In the genomic region with DNA sequence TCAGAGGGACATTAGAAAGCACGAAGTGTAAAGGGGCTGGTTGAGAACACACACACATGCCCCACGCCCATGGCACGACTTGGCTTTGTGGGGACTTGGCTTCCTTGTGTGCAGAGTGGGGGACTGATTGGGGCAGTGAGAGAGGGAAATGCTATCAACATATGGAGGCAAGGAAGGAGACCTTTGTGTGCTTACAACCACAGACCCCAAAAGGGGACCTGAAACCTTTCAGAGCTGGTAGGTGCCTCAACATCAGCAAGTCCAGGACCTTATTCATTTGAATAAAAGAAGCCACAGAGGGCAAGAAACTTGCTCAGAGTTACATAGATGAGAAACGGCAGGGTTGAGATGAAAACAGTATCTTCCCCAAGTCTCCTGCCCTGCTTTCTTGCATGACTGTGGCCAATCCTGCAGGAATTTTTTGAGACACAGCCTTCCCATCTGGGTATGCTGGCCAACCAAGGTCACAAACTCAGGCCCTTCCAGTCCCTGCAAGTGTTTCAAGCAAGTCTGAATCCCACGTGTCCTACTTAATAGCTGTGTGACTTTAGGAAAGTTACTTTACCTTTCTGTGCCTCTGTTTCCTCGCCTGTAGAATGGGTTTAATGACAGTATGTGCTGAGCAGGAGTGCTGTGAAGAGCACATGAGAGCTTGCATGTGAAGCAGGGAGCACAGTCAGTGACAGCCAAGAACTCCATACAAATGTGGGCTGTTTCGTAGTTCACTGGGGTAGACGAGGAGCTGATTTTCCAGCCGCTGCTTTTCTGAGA, we compare ENCODE assay signal across 13 cellular contexts. TPM values are rescaled to one million over a fixed set of nuclear protein-coding genes. Genes with fewer than 3 reads are reported as not detected.
A peak's percentile ranks its signal among the peaks of the same experiment; 100 is the strongest.
DNase-seq lines count a peak whose midpoint lies in the region; ATAC-seq and TF ChIP-seq lines count a peak whose summit lies in the region.
"Had no signal": no experiment of that assay in that cellular context is flagged by ENCODE, and none has a peak within 500 bp of the region (broad histone marks: within the 10 kb centered on the region; RNA-seq: fewer than 3 reads in every experiment).

No MANE protein-coding gene starts in this region.

- H3K27me3 Mint-ChIP-seq in osteocyte (ENCODE audit: unreplicated experiment), result peaks cover 11% of the 10 kb centered on the region

- DNase-seq in osteocyte (ENCODE audit: extremely low spot score, unreplicated experiment), result peak; percentile 21
- DNase-seq in NCI-H2227 treated with DMSO at 0.1 percent for 48 hours (lab: John Stamatoyannopoulos, UW), result no peak
- no peak for DNase-seq in NCI-H345 treated with DMSO at 0.1 percent for 48 hours (lab: John Stamatoyannopoulos, UW; ENCODE audit: unreplicated experiment)
- no peak for DNase-seq in NCI-H226
- DNase-seq: DMS79 treated with DMSO at 0.1 percent for 48 hours; naive thymus-derived CD4-positive, alpha-beta T cell; NCI-H2081 had no signal

- ATAC-seq in GM19025 (IDR thresholded peaks at IDR 0.05; ENCODE audit: low read depth, unreplicated experiment), result peak; percentile 99
- ATAC-seq in GM21737 (IDR thresholded peaks at IDR 0.05; ENCODE audit: unreplicated experiment), result peak; percentile 91
- ATAC-seq in HG03196 (IDR thresholded peaks at IDR 0.05; ENCODE audit: unreplicated experiment), result peak; percentile 98
- ATAC-seq: activated CD8-positive, alpha-beta memory T cell treated with anti-CD3 and anti-CD28 coated beads, Interleukin-2, amount 10 ng/mL, durations not matched to agents 7 days and 5 days; naive thymus-derived CD4-positive, alpha-beta T cell; SK-N-SH treated with all-trans-retinoic acid at 6 μM for 48 hours had no signal

- H3K36me3 Mint-ChIP-seq in osteocyte (ENCODE audit: unreplicated experiment), result no peaks in the 10 kb centered on the region
- H3K36me3 Mint-ChIP-seq: activated CD8-positive, alpha-beta memory T cell treated with anti-CD3 and anti-CD28 coated beads, Interleukin-2, amount 10 ng/mL, durations not matched to agents 7 days and 5 days had no signal

- H3K9me3 Mint-ChIP-seq in osteocyte (ENCODE audit: unreplicated experiment), result peaks cover 5% of the 10 kb centered on the region

- no peak for TF ChIP-seq CTCF in osteocyte (IDR thresholded peaks at IDR 0.05)

- no peak overlapping the region for H3K27ac Mint-ChIP-seq in osteocyte (ENCODE audit: unreplicated experiment)
- H3K27ac Mint-ChIP-seq: activated CD8-positive, alpha-beta memory T cell treated with anti-CD3 and anti-CD28 coated beads, Interleukin-2, amount 10 ng/mL, durations not matched to agents 7 days and 5 days; naive thymus-derived CD4-positive, alpha-beta T cell had no signal

- no peak overlapping the region for H3K4me3 Mint-ChIP-seq in osteocyte (ENCODE audit: unreplicated experiment)
- H3K4me3 Mint-ChIP-seq: activated CD8-positive, alpha-beta memory T cell treated with anti-CD3 and anti-CD28 coated beads, Interleukin-2, amount 10 ng/mL, durations not matched to agents 7 days and 5 days; naive thymus-derived CD4-positive, alpha-beta T cell had no signal

- H3K4me1 Mint-ChIP-seq in osteocyte (ENCODE audit: unreplicated experiment), result no peaks in the 10 kb centered on the region
- H3K4me1 Mint-ChIP-seq: activated CD8-positive, alpha-beta memory T cell treated with anti-CD3 and anti-CD28 coated beads, Interleukin-2, amount 10 ng/mL, durations not matched to agents 7 days and 5 days; naive thymus-derived CD4-positive, alpha-beta T cell had no signal

RNA-seq across cellular contexts. Expression of a gene that starts 26.2 kb away (rescaled TPM):
- total RNA-seq in osteocyte, result not detected in 2 replicates
- total RNA-seq: activated CD8-positive, alpha-beta memory T cell treated with anti-CD3 and anti-CD28 coated beads, Interleukin-2, amount 10 ng/mL, durations not matched to agents 7 days and 5 days; endothelial cell of umbilical vein; naive thymus-derived CD4-positive, alpha-beta T cell had no signal
